Comparison of ENCODE assay signal across 1 cellular context in the genomic region with DNA sequence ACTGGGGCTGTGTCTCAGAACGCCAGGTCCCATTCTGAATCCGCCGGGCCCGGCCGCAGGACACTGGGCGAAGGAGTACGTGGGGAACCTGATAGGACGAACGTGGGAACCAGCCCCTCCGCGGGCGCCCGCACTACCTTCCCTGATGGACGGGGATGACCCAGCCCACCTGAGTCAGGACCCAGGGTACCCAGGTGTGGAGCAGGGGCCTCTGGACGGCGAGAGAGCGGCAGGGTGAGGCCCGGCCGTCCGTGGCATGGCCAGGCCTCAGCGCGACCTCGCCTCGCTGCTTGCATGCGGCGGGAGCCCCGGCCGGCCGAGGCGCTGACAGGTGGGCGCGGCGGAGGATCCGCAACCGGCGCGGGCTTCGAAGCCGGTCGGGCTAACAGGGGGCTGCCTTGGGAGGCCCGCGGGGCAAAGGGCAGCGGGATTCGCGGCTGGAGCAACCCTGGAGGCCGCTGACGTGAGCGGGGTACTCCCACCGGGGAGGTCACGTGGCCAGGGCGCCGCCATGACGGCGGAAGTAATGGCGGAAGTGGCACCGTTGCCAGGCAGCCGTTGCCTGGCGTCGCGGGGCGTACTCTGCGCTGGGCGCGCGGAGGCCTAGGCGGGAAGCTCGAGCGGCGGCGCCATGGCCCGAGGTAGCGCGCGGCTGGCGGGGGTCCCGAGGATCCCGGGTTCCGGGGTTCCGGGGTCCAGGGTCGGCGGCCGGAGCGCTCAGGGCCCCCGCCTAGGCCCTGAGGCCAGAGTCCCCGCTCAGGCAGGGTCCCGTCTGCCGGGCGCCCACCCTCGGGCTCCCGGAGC.
A peak's percentile ranks its signal among the peaks of the same experiment; 100 is the strongest.
TF ChIP-seq lines count a peak whose summit lies in the region.

TSS of gene WDR90 (plus strand) at position 580 of the 804 bp plus-strand sequence. CDS start at position 632, 52 bp downstream.

TF ChIP-seq in GM23338, 12 proteins besides CTCF, POLR2A, EP300 and RAD21 (continued from another document):
- TF ChIP-seq, protein P1, sequence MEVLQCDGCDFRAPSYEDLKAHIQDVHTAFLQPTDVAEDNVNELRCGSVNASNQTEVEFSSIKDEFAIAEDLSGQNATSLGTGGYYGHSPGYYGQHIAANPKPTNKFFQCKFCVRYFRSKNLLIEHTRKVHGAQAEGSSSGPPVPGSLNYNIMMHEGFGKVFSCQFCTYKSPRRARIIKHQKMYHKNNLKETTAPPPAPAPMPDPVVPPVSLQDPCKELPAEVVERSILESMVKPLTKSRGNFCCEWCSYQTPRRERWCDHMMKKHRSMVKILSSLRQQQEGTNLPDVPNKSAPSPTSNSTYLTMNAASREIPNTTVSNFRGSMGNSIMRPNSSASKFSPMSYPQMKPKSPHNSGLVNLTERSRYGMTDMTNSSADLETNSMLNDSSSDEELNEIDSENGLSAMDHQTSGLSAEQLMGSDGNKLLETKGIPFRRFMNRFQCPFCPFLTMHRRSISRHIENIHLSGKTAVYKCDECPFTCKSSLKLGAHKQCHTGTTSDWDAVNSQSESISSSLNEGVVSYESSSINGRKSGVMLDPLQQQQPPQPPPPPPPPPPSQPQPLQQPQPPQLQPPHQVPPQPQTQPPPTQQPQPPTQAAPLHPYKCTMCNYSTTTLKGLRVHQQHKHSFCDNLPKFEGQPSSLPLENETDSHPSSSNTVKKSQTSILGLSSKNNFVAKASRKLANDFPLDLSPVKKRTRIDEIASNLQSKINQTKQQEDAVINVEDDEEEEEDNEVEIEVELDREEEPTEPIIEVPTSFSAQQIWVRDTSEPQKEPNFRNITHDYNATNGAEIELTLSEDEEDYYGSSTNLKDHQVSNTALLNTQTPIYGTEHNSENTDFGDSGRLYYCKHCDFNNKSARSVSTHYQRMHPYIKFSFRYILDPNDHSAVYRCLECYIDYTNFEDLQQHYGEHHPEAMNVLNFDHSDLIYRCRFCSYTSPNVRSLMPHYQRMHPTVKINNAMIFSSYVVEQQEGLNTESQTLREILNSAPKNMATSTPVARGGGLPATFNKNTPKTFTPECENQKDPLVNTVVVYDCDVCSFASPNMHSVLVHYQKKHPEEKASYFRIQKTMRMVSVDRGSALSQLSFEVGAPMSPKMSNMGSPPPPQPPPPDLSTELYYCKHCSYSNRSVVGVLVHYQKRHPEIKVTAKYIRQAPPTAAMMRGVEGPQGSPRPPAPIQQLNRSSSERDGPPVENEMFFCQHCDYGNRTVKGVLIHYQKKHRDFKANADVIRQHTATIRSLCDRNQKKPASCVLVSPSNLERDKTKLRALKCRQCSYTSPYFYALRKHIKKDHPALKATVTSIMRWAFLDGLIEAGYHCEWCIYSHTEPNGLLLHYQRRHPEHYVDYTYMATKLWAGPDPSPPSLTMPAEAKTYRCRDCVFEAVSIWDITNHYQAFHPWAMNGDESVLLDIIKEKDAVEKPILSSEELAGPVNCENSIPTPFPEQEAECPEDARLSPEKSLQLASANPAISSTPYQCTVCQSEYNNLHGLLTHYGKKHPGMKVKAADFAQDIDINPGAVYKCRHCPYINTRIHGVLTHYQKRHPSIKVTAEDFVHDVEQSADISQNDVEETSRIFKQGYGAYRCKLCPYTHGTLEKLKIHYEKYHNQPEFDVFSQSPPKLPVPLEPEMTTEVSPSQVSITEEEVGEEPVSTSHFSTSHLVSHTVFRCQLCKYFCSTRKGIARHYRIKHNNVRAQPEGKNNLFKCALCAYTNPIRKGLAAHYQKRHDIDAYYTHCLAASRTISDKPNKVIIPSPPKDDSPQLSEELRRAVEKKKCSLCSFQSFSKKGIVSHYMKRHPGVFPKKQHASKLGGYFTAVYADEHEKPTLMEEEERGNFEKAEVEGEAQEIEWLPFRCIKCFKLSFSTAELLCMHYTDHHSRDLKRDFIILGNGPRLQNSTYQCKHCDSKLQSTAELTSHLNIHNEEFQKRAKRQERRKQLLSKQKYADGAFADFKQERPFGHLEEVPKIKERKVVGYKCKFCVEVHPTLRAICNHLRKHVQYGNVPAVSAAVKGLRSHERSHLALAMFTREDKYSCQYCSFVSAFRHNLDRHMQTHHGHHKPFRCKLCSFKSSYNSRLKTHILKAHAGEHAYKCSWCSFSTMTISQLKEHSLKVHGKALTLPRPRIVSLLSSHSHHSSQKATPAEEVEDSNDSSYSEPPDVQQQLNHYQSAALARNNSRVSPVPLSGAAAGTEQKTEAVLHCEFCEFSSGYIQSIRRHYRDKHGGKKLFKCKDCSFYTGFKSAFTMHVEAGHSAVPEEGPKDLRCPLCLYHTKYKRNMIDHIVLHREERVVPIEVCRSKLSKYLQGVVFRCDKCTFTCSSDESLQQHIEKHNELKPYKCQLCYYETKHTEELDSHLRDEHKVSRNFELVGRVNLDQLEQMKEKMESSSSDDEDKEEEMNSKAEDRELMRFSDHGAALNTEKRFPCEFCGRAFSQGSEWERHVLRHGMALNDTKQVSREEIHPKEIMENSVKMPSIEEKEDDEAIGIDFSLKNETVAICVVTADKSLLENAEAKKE (CRISPR knock-in tag; IDR thresholded peaks at IDR 0.05), result no peak
- TF ChIP-seq ZNF114 (CRISPR knock-in tag; IDR thresholded peaks at IDR 0.05) (no peak), NANOG (IDR thresholded peaks at IDR 0.05; ENCODE audit: borderline replicate concordance) (no peak), STAT1 (IDR thresholded peaks at IDR 0.05; ENCODE audit: unreplicated experiment) (no peak), REST (IDR thresholded peaks at IDR 0.05; ENCODE audit: unreplicated experiment) (no peak), ZNF331 (CRISPR knock-in tag; IDR thresholded peaks at IDR 0.05; ENCODE audit: low read depth) (no peak), EZH2 (IDR thresholded peaks at IDR 0.05; ENCODE audit: low read depth, unreplicated experiment) (no peak), POLR2AphosphoS5 (IDR thresholded peaks at IDR 0.05; ENCODE audit: low read depth) (peak; percentile 61), CREB1 (CRISPR knock-in tag; IDR thresholded peaks at IDR 0.05; ENCODE audit: low read depth) (peak; percentile 86), JUNB (IDR thresholded peaks at IDR 0.05; ENCODE audit: unreplicated experiment) (no peak)
- TF ChIP-seq, protein P2, sequence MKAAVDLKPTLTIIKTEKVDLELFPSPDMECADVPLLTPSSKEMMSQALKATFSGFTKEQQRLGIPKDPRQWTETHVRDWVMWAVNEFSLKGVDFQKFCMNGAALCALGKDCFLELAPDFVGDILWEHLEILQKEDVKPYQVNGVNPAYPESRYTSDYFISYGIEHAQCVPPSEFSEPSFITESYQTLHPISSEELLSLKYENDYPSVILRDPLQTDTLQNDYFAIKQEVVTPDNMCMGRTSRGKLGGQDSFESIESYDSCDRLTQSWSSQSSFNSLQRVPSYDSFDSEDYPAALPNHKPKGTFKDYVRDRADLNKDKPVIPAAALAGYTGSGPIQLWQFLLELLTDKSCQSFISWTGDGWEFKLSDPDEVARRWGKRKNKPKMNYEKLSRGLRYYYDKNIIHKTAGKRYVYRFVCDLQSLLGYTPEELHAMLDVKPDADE (IDR thresholded peaks at IDR 0.05), result peak; percentile 66; the same call in 1 of the 2 replicates
